Comparison of ENCODE assay signal across 1 cellular context in the genomic region with DNA sequence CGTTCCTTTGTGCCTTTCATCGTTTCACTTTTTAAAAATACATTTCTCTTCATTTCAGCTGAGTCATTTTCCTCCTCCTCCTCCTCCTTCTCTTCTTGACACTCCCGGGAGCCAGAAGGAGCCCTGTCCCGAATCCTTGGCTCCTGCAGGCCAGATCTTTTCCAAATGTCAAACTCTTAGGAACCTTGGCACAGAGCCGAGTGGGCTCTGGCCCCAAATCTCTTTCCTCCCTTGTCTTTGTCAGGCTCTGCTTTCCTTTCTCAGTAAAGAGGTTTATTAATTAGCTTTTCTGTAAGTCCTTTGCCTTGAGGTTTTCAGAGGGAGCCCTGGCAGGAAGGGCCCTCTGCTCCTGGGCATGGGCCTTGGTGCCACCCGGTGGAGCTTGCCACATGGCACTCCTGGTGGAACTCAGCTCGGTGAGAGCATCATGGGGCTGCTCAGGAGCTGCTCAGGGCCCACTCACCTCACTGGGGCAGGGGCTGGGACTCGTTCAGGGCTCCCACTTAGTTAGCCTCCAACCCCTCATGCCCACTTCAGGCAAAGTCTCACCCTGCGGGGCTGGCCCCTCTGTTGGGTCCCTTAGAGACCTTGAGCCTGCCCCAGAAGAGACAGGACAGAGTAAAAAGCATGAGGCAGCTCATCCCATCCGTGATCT.
TF ChIP-seq lines count a peak whose summit lies in the region.

No MANE protein-coding gene starts in this region.

TF ChIP-seq in A549, 52 proteins besides CTCF, POLR2A, EP300 and RAD21 (continued from another document):
- TF ChIP-seq, protein P1, sequence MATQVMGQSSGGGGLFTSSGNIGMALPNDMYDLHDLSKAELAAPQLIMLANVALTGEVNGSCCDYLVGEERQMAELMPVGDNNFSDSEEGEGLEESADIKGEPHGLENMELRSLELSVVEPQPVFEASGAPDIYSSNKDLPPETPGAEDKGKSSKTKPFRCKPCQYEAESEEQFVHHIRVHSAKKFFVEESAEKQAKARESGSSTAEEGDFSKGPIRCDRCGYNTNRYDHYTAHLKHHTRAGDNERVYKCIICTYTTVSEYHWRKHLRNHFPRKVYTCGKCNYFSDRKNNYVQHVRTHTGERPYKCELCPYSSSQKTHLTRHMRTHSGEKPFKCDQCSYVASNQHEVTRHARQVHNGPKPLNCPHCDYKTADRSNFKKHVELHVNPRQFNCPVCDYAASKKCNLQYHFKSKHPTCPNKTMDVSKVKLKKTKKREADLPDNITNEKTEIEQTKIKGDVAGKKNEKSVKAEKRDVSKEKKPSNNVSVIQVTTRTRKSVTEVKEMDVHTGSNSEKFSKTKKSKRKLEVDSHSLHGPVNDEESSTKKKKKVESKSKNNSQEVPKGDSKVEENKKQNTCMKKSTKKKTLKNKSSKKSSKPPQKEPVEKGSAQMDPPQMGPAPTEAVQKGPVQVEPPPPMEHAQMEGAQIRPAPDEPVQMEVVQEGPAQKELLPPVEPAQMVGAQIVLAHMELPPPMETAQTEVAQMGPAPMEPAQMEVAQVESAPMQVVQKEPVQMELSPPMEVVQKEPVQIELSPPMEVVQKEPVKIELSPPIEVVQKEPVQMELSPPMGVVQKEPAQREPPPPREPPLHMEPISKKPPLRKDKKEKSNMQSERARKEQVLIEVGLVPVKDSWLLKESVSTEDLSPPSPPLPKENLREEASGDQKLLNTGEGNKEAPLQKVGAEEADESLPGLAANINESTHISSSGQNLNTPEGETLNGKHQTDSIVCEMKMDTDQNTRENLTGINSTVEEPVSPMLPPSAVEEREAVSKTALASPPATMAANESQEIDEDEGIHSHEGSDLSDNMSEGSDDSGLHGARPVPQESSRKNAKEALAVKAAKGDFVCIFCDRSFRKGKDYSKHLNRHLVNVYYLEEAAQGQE (IDR thresholded peaks at IDR 0.05): no peak
- TF ChIP-seq NFE2L2 (conservative IDR thresholded peaks at IDR 0.05; ENCODE audit: low read length): no peak
- no peak for TF ChIP-seq HOXB13 (CRISPR knock-in tag; IDR thresholded peaks at IDR 0.05; ENCODE audit: low read depth)
- TF ChIP-seq GATA3 (IDR thresholded peaks at IDR 0.05; ENCODE audit: borderline replicate concordance): no peak
- TF ChIP-seq ZFP36 (IDR thresholded peaks at IDR 0.05; ENCODE audit: borderline replicate concordance, partially characterized antibody): no peak
- no peak for TF ChIP-seq FOSL2 (IDR thresholded peaks at IDR 0.05)
- no peak for TF ChIP-seq FOSL2 (CRISPR knock-in tag; IDR thresholded peaks at IDR 0.05)
